Comparison of ENCODE assay signal across 12 cellular contexts in the genomic region with DNA sequence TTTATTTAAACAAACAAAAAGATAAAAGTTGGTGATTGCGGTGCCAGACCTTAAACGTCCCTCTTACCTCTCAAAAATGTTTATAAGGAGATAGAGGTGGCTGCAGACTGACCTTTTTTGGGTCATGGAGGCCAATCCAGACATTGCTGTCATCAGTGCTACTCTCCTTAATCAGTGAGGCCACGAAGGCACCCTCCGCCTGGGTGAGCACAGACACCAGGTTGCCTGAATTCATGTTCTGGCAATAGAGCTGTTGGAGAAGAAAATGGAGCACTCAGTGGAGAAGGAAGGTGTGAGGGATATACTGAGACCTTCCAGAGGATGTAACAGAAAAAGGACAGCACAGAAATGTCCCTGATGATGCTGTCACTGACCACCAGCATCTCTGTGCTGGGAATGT. TPM values are rescaled to one million over a fixed set of nuclear protein-coding genes. Genes with fewer than 3 reads are reported as not detected.
"Had no signal": no experiment of that assay in that cellular context is flagged by ENCODE, and none has a peak within 500 bp of the region (broad histone marks: within the 10 kb centered on the region; RNA-seq: fewer than 3 reads in every experiment).

No MANE protein-coding gene starts in this region.

- H3K9me3 Mint-ChIP-seq: H9 had no signal

- H3K27ac Mint-ChIP-seq: GM23338, H9, HFFc6 had no signal

- H3K4me3 Mint-ChIP-seq: GM23338, H9, HFFc6 had no signal

- ATAC-seq: GM23338, HCT116 had no signal

- H2AFZ ChIP-seq: GM23248, GM23338 had no signal

- FAIRE-seq: H1, H54 had no signal

- H3K9me3 ChIP-seq: HAP-1 had no signal

- H3K4me1 ChIP-seq: HAP-1 had no signal

- H3K27ac ChIP-seq: GM23248 had no signal

- H3K36me3 ChIP-seq: HAP-1 had no signal

- DNase-seq: GM23248, GOT3, H7, H9, HCEC 1CT, HFFc6 had no signal

- H3K4me3 ChIP-seq: GM23248, GM23338, HAP-1 had no signal

- H3K4me2 ChIP-seq: GM23338 had no signal

RNA-seq across cellular contexts. Expression of a gene that starts 1.5 kb away (rescaled TPM):
- total RNA-seq: GM23248, GM23338, H1, H4, H7, H9, HFFc6 had no signal
- polyA plus RNA-seq: GM23248, GM23338, H1 had no signal

RNA-seq across cellular contexts. Expression of a gene that starts 34.0 kb away (rescaled TPM):
- total RNA-seq: GM23248, GM23338, H1, H9, HFFc6 had no signal
- polyA plus RNA-seq: GM23248, GM23338, H1 had no signal
